27 cellular contexts compared by ENCODE assay signal in the genomic region with DNA sequence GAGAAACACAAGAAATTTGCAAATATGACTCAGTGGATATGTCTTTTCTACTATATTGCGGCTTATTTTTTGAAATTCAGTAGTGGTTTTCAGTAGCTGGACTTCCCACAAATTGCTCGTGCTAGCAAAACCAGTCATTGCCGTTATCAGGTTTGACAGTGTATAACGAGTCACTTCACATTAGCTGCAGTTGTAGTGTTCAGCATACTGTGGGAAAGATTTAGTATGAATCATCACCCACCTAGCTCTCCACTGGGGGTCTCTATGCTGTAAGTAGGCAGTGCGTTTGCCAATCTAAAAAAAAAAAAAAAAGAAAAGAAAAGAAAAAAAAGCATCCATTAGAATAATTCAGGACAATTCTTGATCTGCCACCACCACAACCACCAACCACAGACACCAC.
DNase-seq lines count a peak whose midpoint lies in the region; ATAC-seq and TF ChIP-seq lines count a peak whose summit lies in the region.
"Had no signal": no experiment of that assay in that cellular context is flagged by ENCODE, and none has a peak within 500 bp of the region (broad histone marks: within the 10 kb centered on the region; RNA-seq: fewer than 3 reads in every experiment).

No MANE protein-coding gene starts in this region.

- H2AFZ ChIP-seq in neural cell (ENCODE audit: low read depth, low read length) = no peak overlapping the region

- TF ChIP-seq RAD21 in neural cell (conservative IDR thresholded peaks at IDR 0.05) = no peak

- ATAC-seq in GM18498 (IDR thresholded peaks at IDR 0.05; ENCODE audit: unreplicated experiment) = no peak
- ATAC-seq in HG02852 (IDR thresholded peaks at IDR 0.05; ENCODE audit: unreplicated experiment) = no peak
- ATAC-seq: A549, HepG2, PC-3, Right ventricle myocardium inferior, SK-N-SH treated with all-trans-retinoic acid at 6 μM for 48 hours had no signal

- no peak overlapping the region for H3K9ac ChIP-seq in neural cell (ENCODE audit: low read length)

- H3K27ac ChIP-seq in neural cell (ENCODE audit: low read length) = no peak overlapping the region
- no peak overlapping the region for H3K27ac ChIP-seq in WERI-Rb-1
- H3K27ac ChIP-seq: A549, SJCRH30 had no signal

- H3K4me2 ChIP-seq in neural cell (ENCODE audit: low read length) = no peak overlapping the region
- H3K4me2 ChIP-seq: A549 had no signal

- no peaks in the 10 kb centered on the region for H4K20me1 ChIP-seq in neural cell (ENCODE audit: insufficient read depth)

- DNase-seq in ELR (ENCODE audit: low read depth) (peak; percentile 2), NCI-H69 (lab: John Stamatoyannopoulos, UW) (peak; percentile 78), astrocyte of the cerebellum (ENCODE audit: low read depth) (peak; percentile 28), medulla oblongata (ENCODE audit: extremely low spot score) (no peak), WERI-Rb-1 (no peak)
- DNase-seq: C1 segment of cervical spinal cord; CD4-positive, alpha-beta memory T cell; COR-L47; DMS79; EL; GF-D8; Karpas-422; NCI-H1092 treated with DMSO at 0.1 percent for 48 hours; NCI-H1436; NCI-H1930; NCI-H2107; NCI-H446 treated with DMSO at 0.1 percent for 48 hours; NCI-H526; PC-3; SJCRH30 had no signal

- no peak for TF ChIP-seq EP300 in neural cell (conservative IDR thresholded peaks at IDR 0.05; ENCODE audit: poor library complexity, severe bottlenecking)

- H3F3A ChIP-seq in neural cell (ENCODE audit: insufficient read depth, low read length, poor library complexity, severe bottlenecking) = no peaks in the 10 kb centered on the region

- no peak for TF ChIP-seq CTCF in astrocyte of the cerebellum (IDR thresholded peaks at IDR 0.05; ENCODE audit: low read depth, low read length, missing control alignments)
- no peak for TF ChIP-seq CTCF in neural cell (IDR thresholded peaks at IDR 0.05; ENCODE audit: poor library complexity, severe bottlenecking)
- no peak for TF ChIP-seq CTCF in WERI-Rb-1 (IDR thresholded peaks at IDR 0.05; ENCODE audit: low read depth, low read length)

- no peaks in the 10 kb centered on the region for H3K79me2 ChIP-seq in neural cell (replicated peaks; ENCODE audit: insufficient read depth, low read length)

- H3K4me3 ChIP-seq in astrocyte of the cerebellum (ENCODE audit: low read depth, low read length) = no peak overlapping the region
- H3K4me3 ChIP-seq in neural cell (ENCODE audit: low read length) = no peak overlapping the region
- no peak overlapping the region for H3K4me3 ChIP-seq in WERI-Rb-1 (ENCODE audit: low read depth, low read length)
- H3K4me3 ChIP-seq: A549, SJCRH30 had no signal

- no peaks in the 10 kb centered on the region for H3K27me3 ChIP-seq in neural cell (ENCODE audit: insufficient read depth, low read depth, low read length)
- H3K27me3 ChIP-seq in WERI-Rb-1 (ENCODE audit: insufficient read depth, low read depth, severe bottlenecking) = peaks cover 22% of the 10 kb centered on the region
- H3K27me3 ChIP-seq: SJCRH30 had no signal

- H3K36me3 ChIP-seq in neural cell (ENCODE audit: insufficient read depth, low read length) (peaks cover 8% of the 10 kb centered on the region), WERI-Rb-1 (no peaks in the 10 kb centered on the region)
- H3K36me3 ChIP-seq: SJCRH30 had no signal

- in situ Hi-C loops in astrocyte of the cerebellum (cut with HindIII; ENCODE audit: low sequenced_read_pairs) = no loop called here

- H3K9me2 ChIP-seq in neural cell (ENCODE audit: insufficient read depth, low read length) = no peaks in the 10 kb centered on the region

- H3K9me3 ChIP-seq in neural cell (ENCODE audit: low read length) = no peaks in the 10 kb centered on the region
- no peaks in the 10 kb centered on the region for H3K9me3 ChIP-seq in WERI-Rb-1 (ENCODE audit: severe bottlenecking)
- H3K9me3 ChIP-seq: A549, SJCRH30 had no signal

TF ChIP-seq in neural cell, 6 proteins besides CTCF, POLR2A, EP300 and RAD21:
- no peak for TF ChIP-seq REST (IDR thresholded peaks at IDR 0.05; ENCODE audit: borderline replicate concordance)
- TF ChIP-seq MXI1 (conservative IDR thresholded peaks at IDR 0.05; ENCODE audit: poor library complexity, severe bottlenecking) = no peak
- TF ChIP-seq EZH2 (IDR thresholded peaks at IDR 0.05; ENCODE audit: borderline replicate concordance, insufficient read depth, low read length, poor library complexity, severe bottlenecking) = no peak
- TF ChIP-seq POLR2AphosphoS5 (IDR thresholded peaks at IDR 0.05) = peak; percentile 30
- TF ChIP-seq SMC3 (conservative IDR thresholded peaks at IDR 0.05; ENCODE audit: poor library complexity) = no peak

Comparison
In these comparisons a context has a peak if more than half of its experiments do, and no peak if none do; other contexts are left out.
1. DNase-seq: peak in ELR (single experiment), NCI-H69 (single experiment) and astrocyte of the cerebellum (single experiment); none in medulla oblongata (single experiment) and WERI-Rb-1 (single experiment).